7 cellular contexts compared by ENCODE assay signal in genomic region chr11:14796028-14796427, GRCh38.
DNase-seq lines count a peak whose midpoint lies in the region; ATAC-seq, FAIRE-seq and TF ChIP-seq lines count a peak whose summit lies in the region.
"Not testable (repeated sequence)": the region's sequence is repeated elsewhere in the genome, so short reads cannot be mapped to it uniquely, and the experiment has no call there.

No MANE protein-coding gene starts in this region.

- CTCF ChIA-PET in HEK293 (lab: Yijun Ruan, JAX); K562 (lab: Yijun Ruan, JAX; ENCODE audit: low intra/inter-chr PET ratio): not testable (repeated sequence)

- H4K20me1 ChIP-seq in K562 (replicated peaks; ENCODE audit: control insufficient read depth, insufficient read depth, low read length), result not testable (repeated sequence)

- not testable (repeated sequence) for H3K9me1 ChIP-seq in K562 (ENCODE audit: control insufficient read depth, insufficient read depth, low read length)

- H3K4me1 ChIP-seq in HEK293 (ENCODE audit: control insufficient read depth, insufficient read depth, low read length); K562 (replicated peaks in 1 of 2; ENCODE audit: control insufficient read depth in 2 of 2, insufficient read depth in 2 of 2, low read length in 2 of 2): not testable (repeated sequence)

- not testable (repeated sequence) for H3K4me3 ChIP-seq in HEK293 (ENCODE audit: low read depth, low read length); K562

- in situ Hi-C loops in K562 (cut with MboI), result not testable (repeated sequence)

- H3K36me3 ChIP-seq in HEK293 (ENCODE audit: control insufficient read depth in 2 of 2, insufficient read depth in 1 of 2, low read length in 2 of 2); K562 (ENCODE audit: control insufficient read depth, insufficient read depth, low read length): not testable (repeated sequence)

- not testable (repeated sequence) for FAIRE-seq in K562 (lab: Jason Lieb, UNC)

- ATAC-seq in K562; stimulated activated effector memory CD8-positive, alpha-beta T cell treated with anti-CD3 and anti-CD28 coated beads, Interleukin-12 subunit alpha, Interleukin-12 subunit beta, amount 100 ng/mL, for 72 hours: not testable (repeated sequence)

- BruUV-seq in K562 (replicated peaks; lab: Mats Ljungman, UMichigan), result not testable (repeated sequence)

- H3K4me2 ChIP-seq in K562 (ENCODE audit: insufficient read depth, low read length), result not testable (repeated sequence)

- TF ChIP-seq EP300 in K562 (IDR thresholded peaks at IDR 0.05; ENCODE audit: low read length), result not testable (repeated sequence)

- not testable (repeated sequence) for H3K79me2 ChIP-seq in K562 (ENCODE audit: control insufficient read depth, insufficient read depth, low read length)

- peaks cover 20% of the 10 kb centered on the region for H3K9me3 Mint-ChIP-seq in T-helper 2 cell treated with Interferon-gamma antibody and Interleukin-4, amounts not matched to agents 5 μg/mL and 100 μg/mL, for 36 hours
- not testable (repeated sequence) for H3K9me3 Mint-ChIP-seq in activated naive CD8-positive, alpha-beta T cell (ENCODE audit: low read depth); stimulated activated effector memory CD8-positive, alpha-beta T cell treated with anti-CD3 and anti-CD28 coated beads, Interleukin-12 subunit alpha, Interleukin-12 subunit beta, amount 100 ng/mL, for 72 hours; stimulated activated naive CD8-positive, alpha-beta T cell treated with anti-CD3 and anti-CD28 coated beads, Interleukin-15, Interleukin-2, amounts not matched to agents 100 ng/mL and 50 ng/mL, for 24 hours
- H3K9me3 Mint-ChIP-seq in activated naive CD8-positive, alpha-beta T cell treated with anti-CD3 and anti-CD28 coated beads for 36 hours, result peaks cover 11% of the 10 kb centered on the region

- TF ChIP-seq RAD21 in K562 (CRISPR knock-in tag; conservative IDR thresholded peaks at IDR 0.05 in 1 of 2, IDR thresholded peaks at IDR 0.05 in 1 of 2), result not testable (repeated sequence)

- 83% methylated on average over 4 of the region's 4 CpGs for WGBS in K562 (ENCODE audit: insufficient coverage, low coverage, missing lambda C conversion rate)

- H3K27ac ChIP-seq in HEK293 (ENCODE audit: extremely low read depth, low read depth, low read length); K562 (ENCODE audit: extremely low read depth, low read depth, low read length): not testable (repeated sequence)

- TF ChIP-seq POLR2A in K562 (conservative IDR thresholded peaks at IDR 0.05), result not testable (repeated sequence)

- not testable (repeated sequence) for H3K27me3 Mint-ChIP-seq in T-helper 2 cell treated with Interferon-gamma antibody and Interleukin-4, amounts not matched to agents 5 μg/mL and 100 μg/mL, for 36 hours (ENCODE audit: low read depth); activated naive CD8-positive, alpha-beta T cell; activated naive CD8-positive, alpha-beta T cell treated with anti-CD3 and anti-CD28 coated beads for 36 hours; stimulated activated naive CD8-positive, alpha-beta T cell treated with anti-CD3 and anti-CD28 coated beads, Interleukin-15, Interleukin-2, amounts not matched to agents 100 ng/mL and 50 ng/mL, for 24 hours

- H3K4me3 Mint-ChIP-seq in T-helper 2 cell treated with Interferon-gamma antibody and Interleukin-4, amounts not matched to agents 5 μg/mL and 100 μg/mL, for 36 hours, result peak overlapping the region; percentile 7
- not testable (repeated sequence) for H3K4me3 Mint-ChIP-seq in activated naive CD8-positive, alpha-beta T cell; activated naive CD8-positive, alpha-beta T cell treated with anti-CD3 and anti-CD28 coated beads for 36 hours; stimulated activated effector memory CD8-positive, alpha-beta T cell treated with anti-CD3 and anti-CD28 coated beads, Interleukin-12 subunit alpha, Interleukin-12 subunit beta, amount 100 ng/mL, for 72 hours; stimulated activated naive CD8-positive, alpha-beta T cell treated with anti-CD3 and anti-CD28 coated beads, Interleukin-15, Interleukin-2, amounts not matched to agents 100 ng/mL and 50 ng/mL, for 24 hours

- DNase-seq in T-helper 2 cell treated with Interferon-gamma antibody and Interleukin-4, amounts not matched to agents 5 μg/mL and 100 μg/mL, for 36 hours (ENCODE audit: low spot score); activated naive CD8-positive, alpha-beta T cell treated with anti-CD3 and anti-CD28 coated beads for 36 hours; K562 (ENCODE audit: extremely low read depth in 1 of 4, low spot score in 3 of 4); stimulated activated effector memory CD8-positive, alpha-beta T cell treated with anti-CD3 and anti-CD28 coated beads, Interleukin-12 subunit alpha, Interleukin-12 subunit beta, amount 100 ng/mL, for 72 hours (ENCODE audit: low spot score in 2 of 2): not testable (repeated sequence)

- POLR2A ChIA-PET in HEK293 (lab: Yijun Ruan, JAX); K562 (lab: Yijun Ruan, JAX): not testable (repeated sequence)

- H3K27ac Mint-ChIP-seq in T-helper 2 cell treated with Interferon-gamma antibody and Interleukin-4, amounts not matched to agents 5 μg/mL and 100 μg/mL, for 36 hours, result peak overlapping the region; percentile 5
- H3K27ac Mint-ChIP-seq in activated naive CD8-positive, alpha-beta T cell, result peak overlapping the region; percentile 13
- H3K27ac Mint-ChIP-seq in activated naive CD8-positive, alpha-beta T cell treated with anti-CD3 and anti-CD28 coated beads for 36 hours, result peak overlapping the region; percentile 40
- peak overlapping the region; percentile 48 for H3K27ac Mint-ChIP-seq in stimulated activated effector memory CD8-positive, alpha-beta T cell treated with anti-CD3 and anti-CD28 coated beads, Interleukin-12 subunit alpha, Interleukin-12 subunit beta, amount 100 ng/mL, for 72 hours
- H3K27ac Mint-ChIP-seq in stimulated activated naive CD8-positive, alpha-beta T cell treated with anti-CD3 and anti-CD28 coated beads, Interleukin-15, Interleukin-2, amounts not matched to agents 100 ng/mL and 50 ng/mL, for 24 hours, result peak overlapping the region; percentile 13

- H3K36me3 Mint-ChIP-seq in T-helper 2 cell treated with Interferon-gamma antibody and Interleukin-4, amounts not matched to agents 5 μg/mL and 100 μg/mL, for 36 hours (ENCODE audit: low read depth), result peaks cover 83% of the 10 kb centered on the region
- H3K36me3 Mint-ChIP-seq in activated naive CD8-positive, alpha-beta T cell, result peaks cover 40% of the 10 kb centered on the region
- H3K36me3 Mint-ChIP-seq in activated naive CD8-positive, alpha-beta T cell treated with anti-CD3 and anti-CD28 coated beads for 36 hours, result peaks cover 79% of the 10 kb centered on the region
- H3K36me3 Mint-ChIP-seq in stimulated activated effector memory CD8-positive, alpha-beta T cell treated with anti-CD3 and anti-CD28 coated beads, Interleukin-12 subunit alpha, Interleukin-12 subunit beta, amount 100 ng/mL, for 72 hours, result not testable (repeated sequence)
- peaks cover 64% of the 10 kb centered on the region for H3K36me3 Mint-ChIP-seq in stimulated activated naive CD8-positive, alpha-beta T cell treated with anti-CD3 and anti-CD28 coated beads, Interleukin-15, Interleukin-2, amounts not matched to agents 100 ng/mL and 50 ng/mL, for 24 hours (ENCODE audit: low read depth)

- not testable (repeated sequence) for H3K9ac ChIP-seq in K562 (ENCODE audit: insufficient read depth in 1 of 2, low read depth in 2 of 2, low read length in 2 of 2)

- H2AFZ ChIP-seq in K562 (ENCODE audit: low read depth, low read length), result not testable (repeated sequence)

- peaks cover 31% of the 10 kb centered on the region for H3K4me1 Mint-ChIP-seq in T-helper 2 cell treated with Interferon-gamma antibody and Interleukin-4, amounts not matched to agents 5 μg/mL and 100 μg/mL, for 36 hours (ENCODE audit: low read depth)
- peaks cover 66% of the 10 kb centered on the region for H3K4me1 Mint-ChIP-seq in activated naive CD8-positive, alpha-beta T cell (ENCODE audit: low read depth)
- peaks cover 41% of the 10 kb centered on the region for H3K4me1 Mint-ChIP-seq in activated naive CD8-positive, alpha-beta T cell treated with anti-CD3 and anti-CD28 coated beads for 36 hours
- H3K4me1 Mint-ChIP-seq in stimulated activated effector memory CD8-positive, alpha-beta T cell treated with anti-CD3 and anti-CD28 coated beads, Interleukin-12 subunit alpha, Interleukin-12 subunit beta, amount 100 ng/mL, for 72 hours, result peaks cover 20% of the 10 kb centered on the region
- peaks cover 40% of the 10 kb centered on the region for H3K4me1 Mint-ChIP-seq in stimulated activated naive CD8-positive, alpha-beta T cell treated with anti-CD3 and anti-CD28 coated beads, Interleukin-15, Interleukin-2, amounts not matched to agents 100 ng/mL and 50 ng/mL, for 24 hours (ENCODE audit: low read depth)

- intact Hi-C loops in K562 (cut with micrococcal nuclease), result loop anchor here (10.0 kb wide), 1 partner anchor 279 kb away; the partner anchor contains the start of gene CALCB

- H3K9me3 ChIP-seq in HEK293 (ENCODE audit: control insufficient read depth, insufficient read depth, low read depth, low read length); K562 (replicated peaks; ENCODE audit: control insufficient read depth, insufficient read depth, low read depth, low read length): not testable (repeated sequence)

- TF ChIP-seq CTCF in HEK293 (tag by site-specific recombination; IDR thresholded peaks at IDR 0.05); K562 (IDR thresholded peaks at IDR 0.05 in 2 of 3, conservative IDR thresholded peaks at IDR 0.05 in 1 of 3; ENCODE audit: insufficient read depth in 2 of 3, low read depth in 1 of 3, low read length in 3 of 3): not testable (repeated sequence)

- H3K27me3 ChIP-seq in K562 (ENCODE audit: control insufficient read depth in 2 of 2, insufficient read depth in 2 of 2, low read length in 2 of 2), result not testable (repeated sequence)

TF ChIP-seq in HEK293, 187 proteins besides CTCF, POLR2A, EP300 and RAD21:
- TF ChIP-seq ZNF146 (tag by site-specific recombination; IDR thresholded peaks at IDR 0.05), result peak; percentile 82

TF ChIP-seq in K562, 482 proteins besides CTCF, POLR2A, EP300 and RAD21:
- 0 out of 2 replicates have a peak, but pooled peaks have one; percentile 60 for TF ChIP-seq BCOR (IDR thresholded peaks at IDR 0.05)
- TF ChIP-seq ZNF146 (CRISPR knock-in tag; IDR thresholded peaks at IDR 0.05; ENCODE audit: unreplicated experiment), result peak; percentile 78
